1 cellular context compared by ENCODE assay signal in genomic region chr5:79963261-79963977, GRCh38.
TF ChIP-seq lines count a peak whose summit lies in the region.

No MANE protein-coding gene starts in this region.

TF ChIP-seq in HCT116, 20 proteins besides CTCF, POLR2A, EP300 and RAD21:
- no peak for TF ChIP-seq POLR2AphosphoS5 (IDR thresholded peaks at IDR 0.05; ENCODE audit: low read depth, low read length)
- no peak for TF ChIP-seq ZFX (IDR thresholded peaks at IDR 0.05)
